Comparison of ENCODE assay signal across 17 cellular contexts in the genomic region with DNA sequence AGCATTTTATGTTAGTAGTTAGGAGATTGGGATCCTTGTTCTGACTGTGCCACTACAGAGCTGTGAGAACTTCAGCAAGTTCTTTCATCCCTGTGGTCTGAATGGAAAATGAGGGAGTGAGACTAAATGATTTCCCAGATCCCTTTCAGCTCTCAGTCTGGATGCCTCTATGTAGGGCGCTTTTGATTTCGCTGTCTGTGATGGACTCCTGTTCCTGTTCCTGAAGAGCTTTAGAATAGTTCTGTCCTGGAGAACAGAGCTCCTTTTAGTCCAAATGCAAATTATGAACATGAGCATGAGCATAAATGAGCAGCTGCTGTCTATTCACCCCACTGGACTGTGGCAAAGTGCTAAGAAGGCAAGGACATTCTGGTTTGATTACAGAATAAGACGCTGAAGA.
DNase-seq lines count a peak whose midpoint lies in the region; TF ChIP-seq lines count a peak whose summit lies in the region.
"Had no signal": no experiment of that assay in that cellular context is flagged by ENCODE, and none has a peak within 500 bp of the region (broad histone marks: within the 10 kb centered on the region; RNA-seq: fewer than 3 reads in every experiment).

No MANE protein-coding gene starts in this region.

- peaks cover 28% of the 10 kb centered on the region for H3K4me1 Mint-ChIP-seq in activated CD4-positive, alpha-beta T cell treated with anti-CD3 and anti-CD28 coated beads, Interleukin-2, amount 10 ng/mL, durations not matched to agents 24 days and 14 days
- H3K4me1 Mint-ChIP-seq: CD14-positive monocyte; CD4-positive, alpha-beta memory T cell had no signal

- TF ChIP-seq CTCF in GM13976 (IDR thresholded peaks at IDR 0.05; ENCODE audit: borderline replicate concordance, control extremely low read depth, extremely low read depth, insufficient read depth, missing control alignments): no peak

- peak overlapping the region; percentile 10 for H3K27ac Mint-ChIP-seq in activated CD4-positive, alpha-beta T cell treated with anti-CD3 and anti-CD28 coated beads, Interleukin-2, amount 10 ng/mL, durations not matched to agents 24 days and 14 days
- H3K27ac Mint-ChIP-seq: CD14-positive monocyte; CD4-positive, alpha-beta memory T cell had no signal

- intact Hi-C loops in activated CD4-positive, alpha-beta T cell treated with anti-CD3 and anti-CD28 coated beads, Interleukin-2, amount 10 ng/mL, durations not matched to agents 24 days and 14 days (cut with micrococcal nuclease): no loop called here

- no peaks in the 10 kb centered on the region for H3K27me3 Mint-ChIP-seq in activated CD4-positive, alpha-beta T cell treated with anti-CD3 and anti-CD28 coated beads, Interleukin-2, amount 10 ng/mL, durations not matched to agents 24 days and 14 days

- H3K9me3 Mint-ChIP-seq in activated CD4-positive, alpha-beta T cell treated with anti-CD3 and anti-CD28 coated beads, Interleukin-2, amount 10 ng/mL, durations not matched to agents 24 days and 14 days: peaks cover 5% of the 10 kb centered on the region

- no peaks in the 10 kb centered on the region for H3K36me3 ChIP-seq in H7 (replicated peaks; ENCODE audit: control insufficient read depth, insufficient read depth, low read length)
- H3K36me3 ChIP-seq: BLaER1 had no signal

- H3K4me3 Mint-ChIP-seq in activated CD4-positive, alpha-beta T cell treated with anti-CD3 and anti-CD28 coated beads, Interleukin-2, amount 10 ng/mL, durations not matched to agents 24 days and 14 days: no peak overlapping the region
- H3K4me3 Mint-ChIP-seq: CD14-positive monocyte; CD4-positive, alpha-beta memory T cell had no signal

- H3K27me3 ChIP-seq in H7 (ENCODE audit: control insufficient read depth, insufficient read depth, low read length): no peaks in the 10 kb centered on the region
- H3K27me3 ChIP-seq: BLaER1 had no signal

- in situ Hi-C loops in GM13976 (cut with MboI; ENCODE audit: low sequenced_read_pairs, unreplicated experiment): no loop called here

- DNase-seq in activated CD4-positive, alpha-beta T cell treated with anti-CD3 and anti-CD28 coated beads, Interleukin-2, amount 10 ng/mL, durations not matched to agents 24 days and 14 days: peak; percentile 42
- DNase-seq in activated CD4-positive, alpha-beta T cell treated with anti-CD3 and anti-CD28 coated beads for 48 hours: no peak
- DNase-seq in globus pallidus (ENCODE audit: low spot score) (peak; percentile 64), midbrain (lab: John Stamatoyannopoulos, UW) (peak; percentile 43), GM13976 (ENCODE audit: low spot score) (no peak), H7 (no peak), SW480 (ENCODE audit: low spot score) (no peak), hepatic stellate cell (ENCODE audit: low spot score) (no peak)
- DNase-seq: AML-193; CD4-positive, alpha-beta memory T cell; DND-41; EL; GM23248; HCEC 1CT had no signal

- H3K36me3 Mint-ChIP-seq in activated CD4-positive, alpha-beta T cell treated with anti-CD3 and anti-CD28 coated beads, Interleukin-2, amount 10 ng/mL, durations not matched to agents 24 days and 14 days (ENCODE audit: low read depth): peaks cover 1% of the 10 kb centered on the region
- H3K36me3 Mint-ChIP-seq: CD14-positive monocyte; CD4-positive, alpha-beta memory T cell had no signal

- no peak overlapping the region for H3K4me3 ChIP-seq in H7 (ENCODE audit: insufficient read depth, low read depth, low read length)
- H3K4me3 ChIP-seq: A549, BLaER1, GM23248 had no signal

Comparison
In these comparisons a context has a peak if more than half of its experiments do, and no peak if none do; other contexts are left out.
1. DNase-seq: peak in activated CD4-positive, alpha-beta T cell treated with anti-CD3 and anti-CD28 coated beads, Interleukin-2, amount 10 ng/mL, durations not matched to agents 24 days and 14 days (single experiment), globus pallidus (single experiment) and midbrain (single experiment); none in activated CD4-positive, alpha-beta T cell treated with anti-CD3 and anti-CD28 coated beads for 48 hours (single experiment), GM13976 (single experiment), H7 (single experiment), SW480 (single experiment) and hepatic stellate cell (single experiment).